In genomic region chr20:50112512-50113419, GRCh38 we compare ENCODE assay signal across 1 cellular context.
TF ChIP-seq lines count a peak whose summit lies in the region.

UBE2V1 (minus strand) TSS chr20:50113150; CDS start chr20:50113128, 22 bp downstream.

TF ChIP-seq in HepG2, 621 proteins besides CTCF, POLR2A, EP300 and RAD21 (continued from another document and continues in another):
- TF ChIP-seq USF2 (IDR thresholded peaks at IDR 0.05; ENCODE audit: low read depth, low read length): no peak
- TF ChIP-seq USF2 (CRISPR knock-in tag; IDR thresholded peaks at IDR 0.05; ENCODE audit: borderline replicate concordance): no peak; the same call in 1 of the 2 replicates
- TF ChIP-seq HMG20B (CRISPR knock-in tag; conservative IDR thresholded peaks at IDR 0.05): no peak
- no peak for TF ChIP-seq SMYD3 (CRISPR knock-in tag; IDR thresholded peaks at IDR 0.05)
- TF ChIP-seq THAP9 (CRISPR knock-in tag; IDR thresholded peaks at IDR 0.05; ENCODE audit: borderline replicate concordance): peak; percentile 69; the same call in 1 of the 2 replicates
- TF ChIP-seq RFX3 (CRISPR knock-in tag; IDR thresholded peaks at IDR 0.05): no peak
- no peak for TF ChIP-seq NR3C1 (CRISPR knock-in tag; IDR thresholded peaks at IDR 0.05)
- peak; percentile 80 for TF ChIP-seq ZSCAN20 (CRISPR knock-in tag; IDR thresholded peaks at IDR 0.05; ENCODE audit: borderline replicate concordance)
- TF ChIP-seq MLX (CRISPR knock-in tag; IDR thresholded peaks at IDR 0.05): peak; percentile 66; the same call in 1 of the 2 replicates
- TF ChIP-seq MTA1 (CRISPR knock-in tag; IDR thresholded peaks at IDR 0.05; ENCODE audit: borderline replicate concordance): peak; percentile 75; the same call in 1 of the 2 replicates
- TF ChIP-seq ZNF18 (CRISPR knock-in tag; IDR thresholded peaks at IDR 0.05; ENCODE audit: insufficient replicate concordance): no peak
- TF ChIP-seq TCF12 (IDR thresholded peaks at IDR 0.05): no peak
- peak; percentile 93 for TF ChIP-seq TCF12 (CRISPR knock-in tag; IDR thresholded peaks at IDR 0.05)
- TF ChIP-seq HOXD1 (CRISPR knock-in tag; IDR thresholded peaks at IDR 0.05): peak; percentile 55
- peak; percentile 33; the same call in 1 of the 2 replicates for TF ChIP-seq NCOA2 (CRISPR knock-in tag; IDR thresholded peaks at IDR 0.05)
- no peak for TF ChIP-seq SRSF4 (IDR thresholded peaks at IDR 0.05; ENCODE audit: low read depth, low read length, poor library complexity, severe bottlenecking)
- no peak for TF ChIP-seq ZNF207 (IDR thresholded peaks at IDR 0.05; ENCODE audit: borderline replicate concordance)
- TF ChIP-seq PCBP2 (optimal IDR thresholded peaks at IDR 0.05; ENCODE audit: low read depth, low read length, poor library complexity, severe bottlenecking): no peak
- TF ChIP-seq ZFP91 (CRISPR knock-in tag; IDR thresholded peaks at IDR 0.05; ENCODE audit: borderline replicate concordance): peak; percentile 93
- TF ChIP-seq ZFY (CRISPR knock-in tag; IDR thresholded peaks at IDR 0.05): peak; percentile 100
- no peak for TF ChIP-seq KDM1A (CRISPR knock-in tag; IDR thresholded peaks at IDR 0.05)
- no peak for TF ChIP-seq ZNF709 (CRISPR knock-in tag; IDR thresholded peaks at IDR 0.05)
- peak; percentile 62 for TF ChIP-seq ZNF770 (CRISPR knock-in tag; IDR thresholded peaks at IDR 0.05)
- TF ChIP-seq ZNF83 (CRISPR knock-in tag; IDR thresholded peaks at IDR 0.05; ENCODE audit: borderline replicate concordance): peak; percentile 77; the same call in 1 of the 2 replicates
- TF ChIP-seq ZZZ3 (CRISPR knock-in tag; IDR thresholded peaks at IDR 0.05; ENCODE audit: borderline replicate concordance): no peak; the same call in 1 of the 2 replicates
- TF ChIP-seq ZNF451 (CRISPR knock-in tag; IDR thresholded peaks at IDR 0.05): peak; percentile 96
- TF ChIP-seq PITX1 (CRISPR knock-in tag; IDR thresholded peaks at IDR 0.05): 0 out of 2 replicates have a peak, but pooled peaks have one; percentile 10
- TF ChIP-seq ZNF446 (CRISPR knock-in tag; IDR thresholded peaks at IDR 0.05): peak; percentile 36; the same call in 1 of the 2 replicates
- peak; percentile 62; the same call in 1 of the 2 replicates for TF ChIP-seq KLF11 (CRISPR knock-in tag; IDR thresholded peaks at IDR 0.05)
- no peak; the same call in 1 of the 2 replicates for TF ChIP-seq ZNF468 (CRISPR knock-in tag; IDR thresholded peaks at IDR 0.05)
- TF ChIP-seq ZC3H4 (CRISPR knock-in tag; IDR thresholded peaks at IDR 0.05; ENCODE audit: borderline replicate concordance): 0 out of 2 replicates have a peak, but pooled peaks have one; percentile 33
- TF ChIP-seq XRCC5 (optimal IDR thresholded peaks at IDR 0.05; ENCODE audit: low read length): no peak
- peak; percentile 90 for TF ChIP-seq ETV5 (CRISPR knock-in tag; IDR thresholded peaks at IDR 0.05; ENCODE audit: borderline replicate concordance)
- 0 out of 2 replicates have a peak, but pooled peaks have one; percentile 39 for TF ChIP-seq HDAC2 (CRISPR knock-in tag; IDR thresholded peaks at IDR 0.05)
- peak; percentile 62; the same call in 1 of the 2 replicates for TF ChIP-seq ZFP36L1 (CRISPR knock-in tag; IDR thresholded peaks at IDR 0.05)
- no peak for TF ChIP-seq ELF4 (CRISPR knock-in tag; IDR thresholded peaks at IDR 0.05; ENCODE audit: borderline replicate concordance)
- TF ChIP-seq MXD4 (CRISPR knock-in tag; IDR thresholded peaks at IDR 0.05): no peak
- peak; percentile 93; the same call in 1 of the 2 replicates for TF ChIP-seq ZNF333 (CRISPR knock-in tag; IDR thresholded peaks at IDR 0.05; ENCODE audit: borderline replicate concordance)
- peak; percentile 89 for TF ChIP-seq MTERF4 (CRISPR knock-in tag; IDR thresholded peaks at IDR 0.05)
- no peak; the same call in none of the 2 replicates for TF ChIP-seq ZBTB25 (CRISPR knock-in tag; IDR thresholded peaks at IDR 0.05)
- TF ChIP-seq ZNF234 (CRISPR knock-in tag; conservative IDR thresholded peaks at IDR 0.05): no peak
- TF ChIP-seq ZSCAN25 (CRISPR knock-in tag; IDR thresholded peaks at IDR 0.05): peak; percentile 88
- peak; percentile 58 for TF ChIP-seq KAT7 (CRISPR knock-in tag; IDR thresholded peaks at IDR 0.05; ENCODE audit: borderline replicate concordance)
- peak; percentile 79; the same call in 1 of the 2 replicates for TF ChIP-seq REL (CRISPR knock-in tag; conservative IDR thresholded peaks at IDR 0.05)
- TF ChIP-seq ZBTB3 (CRISPR knock-in tag; IDR thresholded peaks at IDR 0.05; ENCODE audit: borderline replicate concordance, low read depth): 0 out of 2 replicates have a peak, but pooled peaks have one; percentile 65
- TF ChIP-seq JARID2 (CRISPR knock-in tag; IDR thresholded peaks at IDR 0.05; ENCODE audit: insufficient replicate concordance): peak; percentile 20
- TF ChIP-seq ZHX1 (CRISPR knock-in tag; IDR thresholded peaks at IDR 0.05; ENCODE audit: low read depth): peak; percentile 72; the same call in 1 of the 2 replicates
- peak; percentile 45; the same call in 1 of the 2 replicates for TF ChIP-seq SOX13 (IDR thresholded peaks at IDR 0.05)
- TF ChIP-seq SOX13 (CRISPR knock-in tag; conservative IDR thresholded peaks at IDR 0.05 in 1 of 2, IDR thresholded peaks at IDR 0.05 in 1 of 2): 0 out of 4 replicates have a peak, but pooled peaks of 1 of the 2 experiments have one; percentile 15
- TF ChIP-seq SOX6 (IDR thresholded peaks at IDR 0.05): no peak
- TF ChIP-seq SOX6 (CRISPR knock-in tag; IDR thresholded peaks at IDR 0.05): no peak; the same call in 1 of the 2 replicates
- no peak; the same call in 1 of the 2 replicates for TF ChIP-seq ISX (CRISPR knock-in tag; conservative IDR thresholded peaks at IDR 0.05)
- peak; percentile 68; the same call in 1 of the 2 replicates for TF ChIP-seq ZSCAN29 (CRISPR knock-in tag; conservative IDR thresholded peaks at IDR 0.05)
